In the genomic region with DNA sequence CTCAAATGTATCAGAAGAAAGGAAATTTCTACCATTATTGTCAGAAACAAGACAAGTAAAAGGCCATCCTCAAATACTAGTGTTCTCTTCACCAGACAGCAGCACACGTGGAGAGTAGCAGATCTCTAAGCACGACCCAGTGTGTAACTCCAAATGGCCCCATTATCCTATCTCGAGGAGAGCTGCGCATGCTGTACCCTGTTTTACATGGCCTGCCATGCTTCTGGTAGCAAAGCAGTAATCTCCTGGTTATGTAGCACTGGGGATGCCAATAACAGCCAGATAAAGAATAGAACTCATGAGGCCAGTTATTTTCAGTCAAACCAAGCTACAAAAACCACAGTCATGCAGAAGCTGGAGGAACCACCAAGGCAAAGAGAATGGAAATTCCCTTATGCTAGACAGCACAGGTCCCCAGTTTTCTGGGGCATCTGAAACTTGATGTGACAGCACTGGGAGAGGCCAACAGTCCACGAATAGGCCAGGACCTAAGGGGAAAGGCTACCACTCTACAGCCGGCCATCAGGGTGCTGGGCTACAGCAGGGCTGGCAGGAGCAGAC, we compare ENCODE assay signal across 15 cellular contexts.
"Had no signal": no experiment of that assay in that cellular context is flagged by ENCODE, and none has a peak within 500 bp of the region (broad histone marks: within the 10 kb centered on the region; RNA-seq: fewer than 3 reads in every experiment).

No MANE protein-coding gene starts in this region.

- H3K27ac ChIP-seq: coronary artery, gastroesophageal sphincter, hepatocyte had no signal

- H3K4me2 ChIP-seq: hepatocyte had no signal

- FAIRE-seq: endothelial cell of umbilical vein, kidney had no signal

- H3K4me3 Mint-ChIP-seq: T-helper 2 cell treated with Interferon-gamma antibody and Interleukin-4, amounts not matched to agents 5 μg/mL and 100 μg/mL, for 36 hours had no signal

- ATAC-seq: gastroesophageal sphincter; naive thymus-derived CD4-positive, alpha-beta T cell had no signal

- H2AFZ ChIP-seq: hepatocyte had no signal

- H3K36me3 ChIP-seq: gastroesophageal sphincter, spleen had no signal

- H3K27ac Mint-ChIP-seq: T-helper 2 cell treated with Interferon-gamma antibody and Interleukin-4, amounts not matched to agents 5 μg/mL and 100 μg/mL, for 36 hours had no signal

- H3K9me3 Mint-ChIP-seq: T-helper 2 cell treated with Interferon-gamma antibody and Interleukin-4, amounts not matched to agents 5 μg/mL and 100 μg/mL, for 36 hours had no signal

- H3K9me3 ChIP-seq: gastroesophageal sphincter, spleen had no signal

- H3K27me3 ChIP-seq: gastroesophageal sphincter, hepatocyte, spleen had no signal

- H3K4me3 ChIP-seq: coronary artery, gastroesophageal sphincter, hepatocyte, spleen had no signal

- DNase-seq: activated CD4-positive, alpha-beta T cell treated with anti-CD3 and anti-CD28 coated beads, Interleukin-2, amount 50 U/mL, for 4 hours; activated naive CD4-positive, alpha-beta T cell; activated T-cell treated with anti-CD3 and anti-CD28 coated beads, Interleukin-2, amount 50 U/mL, for 48 hours; central memory CD4-positive, alpha-beta T cell; effector CD4-positive, alpha-beta T cell; kidney; midbrain; naive thymus-derived CD4-positive, alpha-beta T cell; spleen; stimulated activated naive CD4-positive, alpha-beta T cell treated with Interleukin-2 at 50 U/mL for 16 hours had no signal

- H3K4me1 ChIP-seq: gastroesophageal sphincter had no signal

- H3K79me2 ChIP-seq: hepatocyte had no signal
